In genomic region chr7:97167749-97168148, GRCh38 we compare ENCODE assay signal across 30 cellular contexts.
"Had no signal": no experiment of that assay in that cellular context is flagged by ENCODE, and none has a peak within 500 bp of the region (broad histone marks: within the 10 kb centered on the region; RNA-seq: fewer than 3 reads in every experiment).

No MANE protein-coding gene starts in this region.

- H3K4me1 Mint-ChIP-seq: endodermal cell had no signal

- H3K4me3 Mint-ChIP-seq: activated CD4-positive, alpha-beta T cell treated with anti-CD3 and anti-CD28 coated beads, Interleukin-2, amount 10 ng/mL, durations not matched to agents 7 days and 5 days; activated naive CD8-positive, alpha-beta T cell treated with anti-CD3 and anti-CD28 coated beads, Interleukin-2, amount 50 U/mL, for 24 hours; activated T-cell treated with anti-CD3 and anti-CD28 coated beads, Interleukin-2, amount 50 U/mL, for 4 hours; central memory CD8-positive, alpha-beta T cell; dendritic cell treated with granulocyte-macrophage colony-stimulating factor and Interleukin-4, amounts not matched to agents 40 ng/mL and 50 ng/mL, for 4 days; endodermal cell; immature natural killer cell; memory B cell; naive thymus-derived CD4-positive, alpha-beta T cell; T-helper 2 cell treated with Interferon-gamma antibody and Interleukin-4, amounts not matched to agents 5 μg/mL and 100 μg/mL, for 36 hours had no signal

- H3K27ac ChIP-seq: ovary, sigmoid colon, suprapubic skin, tibial nerve had no signal

- FAIRE-seq: bronchial epithelial cell, small intestine, urothelium cell line had no signal

- H3K27ac Mint-ChIP-seq: activated CD4-positive, alpha-beta T cell treated with anti-CD3 and anti-CD28 coated beads, Interleukin-2, amount 10 ng/mL, durations not matched to agents 7 days and 5 days; activated naive CD8-positive, alpha-beta T cell treated with anti-CD3 and anti-CD28 coated beads, Interleukin-2, amount 50 U/mL, for 24 hours; dendritic cell treated with granulocyte-macrophage colony-stimulating factor and Interleukin-4, amounts not matched to agents 40 ng/mL and 50 ng/mL, for 4 days; endodermal cell; immature natural killer cell; memory B cell; naive thymus-derived CD4-positive, alpha-beta T cell; progenitor cell of endocrine pancreas; T-helper 2 cell treated with Interferon-gamma antibody and Interleukin-4, amounts not matched to agents 5 μg/mL and 100 μg/mL, for 36 hours had no signal

- H3K36me3 ChIP-seq: ovary, sigmoid colon, suprapubic skin, tibial nerve had no signal

- H3K4me3 ChIP-seq: ovary, sigmoid colon, suprapubic skin, tibial nerve had no signal

- H3K9me3 ChIP-seq: ovary, sigmoid colon, suprapubic skin, tibial nerve had no signal

- H3K4me1 ChIP-seq: sigmoid colon, suprapubic skin, tibial nerve had no signal

- DNase-seq: activated CD4-positive, alpha-beta T cell treated with anti-CD3 and anti-CD28 coated beads, Interleukin-2, amount 10 ng/mL, durations not matched to agents 7 days and 5 days; activated CD8-positive, alpha-beta memory T cell treated with anti-CD3 and anti-CD28 coated beads, Interleukin-2, amount 50 U/mL, for 4 hours; activated effector memory CD4-positive, alpha-beta T cell treated with Interleukin-2 at 50 U/mL for 16 hours; activated naive CD4-positive, alpha-beta T cell treated with anti-CD3 and anti-CD28 coated beads, Interleukin-2, amount 50 U/mL, for 16 hours; activated naive CD8-positive, alpha-beta T cell treated with anti-CD3 and anti-CD28 coated beads, Interleukin-2, amount 50 U/mL, for 24 hours; activated T-cell treated with anti-CD3 and anti-CD28 coated beads, Interleukin-2, amount 50 U/mL, for 4 hours; amygdala; endodermal cell; foreskin fibroblast; head of caudate nucleus; hypothalamus; immature natural killer cell; midbrain; naive thymus-derived CD4-positive, alpha-beta T cell; ovary; sigmoid colon; small intestine; stimulated activated CD4-positive, alpha-beta T cell treated with anti-CD3 and anti-CD28 coated beads, Interleukin-4, amount 100 ng/mL, for 4 hours; stimulated activated CD8-positive, alpha-beta memory T cell treated with anti-CD3 and anti-CD28 coated beads, Interleukin-4, amount 100 ng/mL, for 48 hours; stimulated activated naive CD4-positive, alpha-beta T cell had no signal

- ATAC-seq: esophagus mucosa; naive thymus-derived CD4-positive, alpha-beta T cell had no signal

- H3K27me3 ChIP-seq: ovary, sigmoid colon, suprapubic skin, tibial nerve had no signal

- H3K27me3 Mint-ChIP-seq: activated CD4-positive, alpha-beta T cell treated with anti-CD3 and anti-CD28 coated beads, Interleukin-2, amount 10 ng/mL, durations not matched to agents 7 days and 5 days; activated naive CD8-positive, alpha-beta T cell treated with anti-CD3 and anti-CD28 coated beads, Interleukin-2, amount 50 U/mL, for 24 hours; central memory CD8-positive, alpha-beta T cell; dendritic cell treated with granulocyte-macrophage colony-stimulating factor and Interleukin-4, amounts not matched to agents 40 ng/mL and 50 ng/mL, for 4 days; memory B cell; naive thymus-derived CD4-positive, alpha-beta T cell; progenitor cell of endocrine pancreas had no signal
